ENCODE assay signal across 18 cellular contexts in the genomic region with DNA sequence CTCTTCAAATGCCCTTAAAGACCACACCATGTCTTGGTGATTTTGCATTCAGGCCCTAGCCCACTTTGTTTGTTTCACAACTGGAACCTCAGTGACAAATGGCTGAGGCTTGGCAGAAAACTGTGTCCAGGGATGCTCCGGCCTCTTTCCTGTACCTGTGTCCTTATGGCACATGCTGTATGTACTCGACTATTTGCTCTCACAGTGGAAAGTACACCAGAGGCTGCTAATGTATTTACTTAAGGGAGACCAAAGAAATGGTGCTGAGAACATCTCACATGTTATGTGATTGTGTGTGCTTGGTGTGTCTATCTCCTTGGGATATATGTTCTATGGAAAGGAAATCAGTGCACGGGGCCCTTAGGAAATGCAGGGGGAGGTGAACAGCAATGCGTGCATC.
DNase-seq lines count a peak whose midpoint lies in the region; ATAC-seq and TF ChIP-seq lines count a peak whose summit lies in the region.
"Had no signal": no experiment of that assay in that cellular context is flagged by ENCODE, and none has a peak within 500 bp of the region (broad histone marks: within the 10 kb centered on the region; RNA-seq: fewer than 3 reads in every experiment).

No MANE protein-coding gene starts in this region.

- 94% methylated on average over 4 of the region's 4 CpGs for WGBS in heart right ventricle, 2 donors
- 87 to 93% methylated on average over 4 of the region's 4 CpGs for WGBS in sigmoid colon, 2 donors

- no peak for ATAC-seq in heart right ventricle
- ATAC-seq in RWPE2 (ENCODE audit: low read depth) = no peak
- no peak for ATAC-seq in GM21360 (IDR thresholded peaks at IDR 0.05; ENCODE audit: unreplicated experiment)
- ATAC-seq: HCT116, HepG2 had no signal

- intact Hi-C loops in cardiac septum (cut with DNase I) (no loop called here), heart right ventricle (cut with DNase I) (no loop called here), sigmoid colon (cut with DNase I) (no loop called here)

- H3K36me3 ChIP-seq in heart right ventricle (no peaks in the 10 kb centered on the region), RWPE2 (ENCODE audit: low read depth) (no peaks in the 10 kb centered on the region), sigmoid colon (no peaks in the 10 kb centered on the region)
- H3K36me3 ChIP-seq: BLaER1 treated with 17β-estradiol and CSF1 and Interleukin-3, amounts not matched to agents 10 nM and 100 nM had no signal

- TF ChIP-seq EP300 in sigmoid colon (IDR thresholded peaks at IDR 0.05) = no peak

- no peaks in the 10 kb centered on the region for H3K27me3 ChIP-seq in heart right ventricle
- no peaks in the 10 kb centered on the region for H3K27me3 ChIP-seq in RWPE2 (ENCODE audit: insufficient read depth, poor library complexity, severe bottlenecking)
- H3K27me3 ChIP-seq in sigmoid colon = no peaks in the 10 kb centered on the region

- no peak for TF ChIP-seq POLR2A in sigmoid colon (IDR thresholded peaks at IDR 0.05)

- no peak overlapping the region for H3K27ac ChIP-seq in heart right ventricle
- H3K27ac ChIP-seq in RWPE2 (ENCODE audit: poor library complexity, severe bottlenecking) = no peak overlapping the region
- H3K27ac ChIP-seq in sigmoid colon = no peak overlapping the region
- H3K27ac ChIP-seq: BLaER1 treated with 17β-estradiol and CSF1 and Interleukin-3, amounts not matched to agents 10 nM and 100 nM had no signal

- H3K4me3 ChIP-seq in heart right ventricle = no peak overlapping the region
- no peak overlapping the region for H3K4me3 ChIP-seq in RWPE2 (ENCODE audit: severe bottlenecking)
- no peak overlapping the region for H3K4me3 ChIP-seq in sigmoid colon
- H3K4me3 ChIP-seq: BLaER1 treated with 17β-estradiol and CSF1 and Interleukin-3, amounts not matched to agents 10 nM and 100 nM had no signal

- H3K9me3 ChIP-seq in heart right ventricle (no peaks in the 10 kb centered on the region), RWPE2 (ENCODE audit: severe bottlenecking) (no peaks in the 10 kb centered on the region), sigmoid colon (no peaks in the 10 kb centered on the region)
- H3K9me3 ChIP-seq: BLaER1 treated with 17β-estradiol and CSF1 and Interleukin-3, amounts not matched to agents 10 nM and 100 nM had no signal

- TF ChIP-seq CTCF in heart right ventricle (IDR thresholded peaks at IDR 0.05) (no peak), RWPE2 (IDR thresholded peaks at IDR 0.05; ENCODE audit: poor library complexity, severe bottlenecking) (no peak), sigmoid colon (IDR thresholded peaks at IDR 0.05) (no peak)

- peak; percentile 22 for DNase-seq in cardiac septum (ENCODE audit: low spot score)
- no peak for DNase-seq in heart right ventricle
- DNase-seq in RWPE2 (ENCODE audit: low spot score) = peak; percentile 4
- peak; percentile 2 for DNase-seq in sigmoid colon
- no peak for DNase-seq in activated gamma-delta T cell treated with Interleukin-2 at 50 U/mL for 16 hours
- DNase-seq: CD4-positive, CD25-positive, alpha-beta regulatory T cell; CD8-positive, alpha-beta memory T cell; COR-L47; DMS 273 treated with DMSO at 0.1 percent for 48 hours; DMS79; GDM1; GOT3; H7; HFFc6 had no signal

- H3K4me1 ChIP-seq in heart right ventricle = peaks cover 0 to 19% (median 10%) of the 10 kb centered on the region in 9 donors
- no peaks in the 10 kb centered on the region for H3K4me1 ChIP-seq in RWPE2 (ENCODE audit: insufficient read depth, poor library complexity, severe bottlenecking)
- peaks cover 0 to 30% (median 18%) of the 10 kb centered on the region in 4 donors for H3K4me1 ChIP-seq in sigmoid colon

Comparison
In these comparisons a context has a peak if more than half of its experiments do, and no peak if none do; other contexts are left out.
1. DNase-seq: peak in cardiac septum (single experiment), RWPE2 (single experiment) and sigmoid colon (single experiment); none in heart right ventricle (0 of 2) and activated gamma-delta T cell treated with Interleukin-2 at 50 U/mL for 16 hours (single experiment).